2 cellular contexts compared by ENCODE assay signal in genomic region chr11:64203421-64204079, GRCh38.
TF ChIP-seq lines count a peak whose summit lies in the region.

No MANE protein-coding gene starts in this region.

TF ChIP-seq in K562, 482 proteins besides CTCF, POLR2A, EP300 and RAD21:
- TF ChIP-seq ZKSCAN3 (CRISPR knock-in tag; IDR thresholded peaks at IDR 0.05) (no peak), RBFOX2 (IDR thresholded peaks at IDR 0.05; ENCODE audit: low read depth, low read length) (peak; percentile 29; the same call in 1 of the 2 replicates)

TF ChIP-seq in SK-N-SH treated with all-trans-retinoic acid at 6 μM for 48 hours, 23 proteins besides CTCF, POLR2A, EP300 and RAD21:
- TF ChIP-seq ZFP30 (CRISPR knock-in tag; IDR thresholded peaks at IDR 0.05) (no peak), CSDC2 (CRISPR knock-in tag; IDR thresholded peaks at IDR 0.05) (no peak), ESRRG (CRISPR knock-in tag; IDR thresholded peaks at IDR 0.05) (no peak), ZNF8 (CRISPR knock-in tag; IDR thresholded peaks at IDR 0.05) (no peak), PPARA (CRISPR knock-in tag; IDR thresholded peaks at IDR 0.05; ENCODE audit: borderline replicate concordance) (no peak), SNAI2 (CRISPR knock-in tag; IDR thresholded peaks at IDR 0.05) (no peak), CREB5 (CRISPR knock-in tag; IDR thresholded peaks at IDR 0.05; ENCODE audit: low read depth) (no peak), TOX (CRISPR knock-in tag; IDR thresholded peaks at IDR 0.05; ENCODE audit: borderline replicate concordance) (no peak), ZC3H10 (CRISPR knock-in tag; IDR thresholded peaks at IDR 0.05) (no peak), ZFP3 (CRISPR knock-in tag; IDR thresholded peaks at IDR 0.05) (no peak), ZNF565 (CRISPR knock-in tag; conservative IDR thresholded peaks at IDR 0.05; ENCODE audit: low read depth) (no peak), OSR1 (CRISPR knock-in tag; IDR thresholded peaks at IDR 0.05) (no peak)
- TF ChIP-seq, protein P1, sequence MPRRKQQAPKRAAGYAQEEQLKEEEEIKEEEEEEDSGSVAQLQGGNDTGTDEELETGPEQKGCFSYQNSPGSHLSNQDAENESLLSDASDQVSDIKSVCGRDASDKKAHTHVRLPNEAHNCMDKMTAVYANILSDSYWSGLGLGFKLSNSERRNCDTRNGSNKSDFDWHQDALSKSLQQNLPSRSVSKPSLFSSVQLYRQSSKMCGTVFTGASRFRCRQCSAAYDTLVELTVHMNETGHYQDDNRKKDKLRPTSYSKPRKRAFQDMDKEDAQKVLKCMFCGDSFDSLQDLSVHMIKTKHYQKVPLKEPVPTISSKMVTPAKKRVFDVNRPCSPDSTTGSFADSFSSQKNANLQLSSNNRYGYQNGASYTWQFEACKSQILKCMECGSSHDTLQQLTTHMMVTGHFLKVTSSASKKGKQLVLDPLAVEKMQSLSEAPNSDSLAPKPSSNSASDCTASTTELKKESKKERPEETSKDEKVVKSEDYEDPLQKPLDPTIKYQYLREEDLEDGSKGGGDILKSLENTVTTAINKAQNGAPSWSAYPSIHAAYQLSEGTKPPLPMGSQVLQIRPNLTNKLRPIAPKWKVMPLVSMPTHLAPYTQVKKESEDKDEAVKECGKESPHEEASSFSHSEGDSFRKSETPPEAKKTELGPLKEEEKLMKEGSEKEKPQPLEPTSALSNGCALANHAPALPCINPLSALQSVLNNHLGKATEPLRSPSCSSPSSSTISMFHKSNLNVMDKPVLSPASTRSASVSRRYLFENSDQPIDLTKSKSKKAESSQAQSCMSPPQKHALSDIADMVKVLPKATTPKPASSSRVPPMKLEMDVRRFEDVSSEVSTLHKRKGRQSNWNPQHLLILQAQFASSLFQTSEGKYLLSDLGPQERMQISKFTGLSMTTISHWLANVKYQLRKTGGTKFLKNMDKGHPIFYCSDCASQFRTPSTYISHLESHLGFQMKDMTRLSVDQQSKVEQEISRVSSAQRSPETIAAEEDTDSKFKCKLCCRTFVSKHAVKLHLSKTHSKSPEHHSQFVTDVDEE (CRISPR knock-in tag; IDR thresholded peaks at IDR 0.05) = no peak
